Comparison of ENCODE assay signal across 1 cellular context in the genomic region with DNA sequence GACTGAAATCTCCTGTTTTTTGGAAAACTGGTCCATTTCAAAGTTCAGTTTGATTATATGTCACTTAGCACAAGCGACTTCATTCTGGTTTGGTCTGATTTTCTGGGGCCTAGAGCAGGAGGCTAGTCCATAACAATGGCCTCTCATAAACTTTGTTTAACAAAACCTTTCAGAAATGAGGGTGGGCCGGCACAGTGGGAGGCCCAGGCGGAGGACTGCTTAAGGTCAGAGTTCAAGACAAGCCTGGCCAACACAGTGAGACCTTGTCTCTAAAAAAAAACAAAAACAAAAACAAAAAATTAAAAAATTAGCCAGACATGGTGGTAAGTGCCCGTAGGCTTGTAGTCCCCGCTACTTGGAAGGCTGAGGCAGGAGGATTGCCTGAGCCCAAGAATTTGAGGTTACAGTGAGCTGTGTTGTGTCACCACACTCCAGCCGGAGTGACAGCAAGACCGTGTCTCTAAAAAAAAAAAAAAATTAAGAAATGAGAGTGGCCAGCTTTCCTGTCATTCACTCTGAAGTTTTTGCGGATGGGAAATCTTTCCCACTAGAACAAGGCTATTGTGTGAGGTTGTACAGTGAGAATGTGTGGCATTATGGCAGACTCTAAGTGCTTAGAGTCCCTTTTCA.
TF ChIP-seq lines count a peak whose summit lies in the region.

No MANE protein-coding gene starts in this region.

TF ChIP-seq in IMR-90, 13 proteins besides CTCF, POLR2A, EP300 and RAD21:
- TF ChIP-seq, protein P1, sequence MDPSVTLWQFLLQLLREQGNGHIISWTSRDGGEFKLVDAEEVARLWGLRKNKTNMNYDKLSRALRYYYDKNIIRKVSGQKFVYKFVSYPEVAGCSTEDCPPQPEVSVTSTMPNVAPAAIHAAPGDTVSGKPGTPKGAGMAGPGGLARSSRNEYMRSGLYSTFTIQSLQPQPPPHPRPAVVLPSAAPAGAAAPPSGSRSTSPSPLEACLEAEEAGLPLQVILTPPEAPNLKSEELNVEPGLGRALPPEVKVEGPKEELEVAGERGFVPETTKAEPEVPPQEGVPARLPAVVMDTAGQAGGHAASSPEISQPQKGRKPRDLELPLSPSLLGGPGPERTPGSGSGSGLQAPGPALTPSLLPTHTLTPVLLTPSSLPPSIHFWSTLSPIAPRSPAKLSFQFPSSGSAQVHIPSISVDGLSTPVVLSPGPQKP (IDR thresholded peaks at IDR 0.05; ENCODE audit: borderline replicate concordance, low read depth, low read length) = no peak
- TF ChIP-seq BHLHE40 (IDR thresholded peaks at IDR 0.05; ENCODE audit: low read depth, low read length) = no peak
- TF ChIP-seq, protein P2, sequence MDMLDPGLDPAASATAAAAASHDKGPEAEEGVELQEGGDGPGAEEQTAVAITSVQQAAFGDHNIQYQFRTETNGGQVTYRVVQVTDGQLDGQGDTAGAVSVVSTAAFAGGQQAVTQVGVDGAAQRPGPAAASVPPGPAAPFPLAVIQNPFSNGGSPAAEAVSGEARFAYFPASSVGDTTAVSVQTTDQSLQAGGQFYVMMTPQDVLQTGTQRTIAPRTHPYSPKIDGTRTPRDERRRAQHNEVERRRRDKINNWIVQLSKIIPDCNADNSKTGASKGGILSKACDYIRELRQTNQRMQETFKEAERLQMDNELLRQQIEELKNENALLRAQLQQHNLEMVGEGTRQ (IDR thresholded peaks at IDR 0.05; ENCODE audit: low read depth, low read length) = no peak
- no peak for TF ChIP-seq CEBPB (IDR thresholded peaks at IDR 0.05; ENCODE audit: low read depth, low read length)
- no peak for TF ChIP-seq MAFK (IDR thresholded peaks at IDR 0.05; ENCODE audit: low read depth, low read length)
- TF ChIP-seq SMC3 (IDR thresholded peaks at IDR 0.05; ENCODE audit: low read depth, low read length) = no peak
- TF ChIP-seq NFE2L2 (IDR thresholded peaks at IDR 0.05; ENCODE audit: low read depth, low read length) = no peak
- no peak for TF ChIP-seq CHD1 (IDR thresholded peaks at IDR 0.05; ENCODE audit: low read depth, low read length)
- no peak for TF ChIP-seq RCOR1 (IDR thresholded peaks at IDR 0.05; ENCODE audit: insufficient replicate concordance, low read length)
- TF ChIP-seq MAZ (IDR thresholded peaks at IDR 0.05; ENCODE audit: borderline replicate concordance, low read depth, low read length) = no peak
- no peak for TF ChIP-seq FOS (IDR thresholded peaks at IDR 0.05; ENCODE audit: low read depth, low read length)
- no peak for TF ChIP-seq RFX5 (IDR thresholded peaks at IDR 0.05; ENCODE audit: low read depth, low read length)
- no peak for TF ChIP-seq MXI1 (IDR thresholded peaks at IDR 0.05; ENCODE audit: borderline replicate concordance, low read depth, low read length)
TF ChIP-seq in IMR-90: peak in this region for 0.
